14 cellular contexts compared by ENCODE assay signal in genomic region chr3:193874997-193875593, GRCh38.
"Had no signal": no experiment of that assay in that cellular context is flagged by ENCODE, and none has a peak within 500 bp of the region (broad histone marks: within the 10 kb centered on the region; RNA-seq: fewer than 3 reads in every experiment).

No MANE protein-coding gene starts in this region.

- H3K9me3 Mint-ChIP-seq: activated T-helper 1 cell treated with anti-CD3 and anti-CD28 coated beads, Interleukin-12 subunit alpha, Interleukin-12 subunit beta, Interleukin-2, Interleukin-4 antibody, amounts not matched to agents 30 ng/mL and 10 ng/mL and 1 ng/mL, durations not matched to agents 14 hours and 24 hours and 36 hours; nephron progenitor cell; T-cell had no signal

- H3K27ac Mint-ChIP-seq: activated T-helper 1 cell treated with anti-CD3 and anti-CD28 coated beads, Interleukin-12 subunit alpha, Interleukin-12 subunit beta, Interleukin-2, Interleukin-4 antibody, amounts not matched to agents 30 ng/mL and 10 ng/mL and 1 ng/mL, durations not matched to agents 14 hours and 24 hours and 36 hours; T-cell had no signal

- H3K4me1 ChIP-seq: breast epithelium had no signal

- H3K36me3 ChIP-seq: breast epithelium, stomach, vagina had no signal

- H3K4me3 ChIP-seq: breast epithelium, lung, stomach, vagina had no signal

- DNase-seq: activated CD4-positive, alpha-beta T cell treated with anti-CD3 and anti-CD28 coated beads for 48 hours; activated naive CD4-positive, alpha-beta T cell; aorta; hypothalamus; nephron progenitor cell; retina; stimulated activated CD4-positive, alpha-beta T cell treated with anti-CD3 and anti-CD28 coated beads, Interleukin-4, amount 100 ng/mL, for 4 hours; stomach; T-cell; T1000 had no signal

- H3K36me3 Mint-ChIP-seq: T-cell had no signal

- H3K27ac ChIP-seq: breast epithelium, stomach, vagina had no signal

- H3K4me3 Mint-ChIP-seq: activated T-helper 1 cell treated with anti-CD3 and anti-CD28 coated beads, Interleukin-12 subunit alpha, Interleukin-12 subunit beta, Interleukin-2, Interleukin-4 antibody, amounts not matched to agents 30 ng/mL and 10 ng/mL and 1 ng/mL, durations not matched to agents 14 hours and 24 hours and 36 hours; nephron progenitor cell; T-cell had no signal

- H3K27me3 ChIP-seq: breast epithelium, vagina had no signal

- ATAC-seq: T-cell had no signal

- H3K9me3 ChIP-seq: breast epithelium, stomach, vagina had no signal
